In the genomic region with DNA sequence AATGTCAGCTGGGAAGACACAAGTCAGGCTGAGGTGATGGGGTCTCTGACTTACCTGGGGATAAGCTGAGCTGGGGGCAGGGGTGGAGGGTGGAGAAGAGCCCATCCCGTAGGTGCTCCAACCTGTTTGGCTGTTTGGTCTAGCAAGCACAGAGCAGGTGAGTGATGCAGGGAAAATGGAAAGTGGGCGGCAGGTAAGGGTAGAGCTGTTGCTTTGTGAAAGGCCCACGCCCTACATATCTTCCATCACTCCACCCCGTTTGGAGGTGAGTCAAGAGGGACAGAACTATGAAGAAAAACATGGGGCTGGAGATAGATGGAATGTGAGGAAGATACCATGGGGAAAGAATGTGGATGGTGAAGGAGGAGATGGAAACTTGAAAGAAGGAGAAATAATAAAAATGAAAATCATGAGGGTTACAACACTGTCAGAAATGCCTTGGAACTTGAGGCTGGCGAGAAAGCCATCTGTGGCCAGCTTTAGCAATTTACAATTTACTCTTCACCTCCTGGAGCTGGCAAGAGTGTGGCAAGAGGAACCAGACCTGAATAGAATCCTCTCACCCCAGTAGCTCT, we compare ENCODE assay signal across 17 cellular contexts. TPM values are rescaled to one million over a fixed set of nuclear protein-coding genes. Genes with fewer than 3 reads are reported as not detected.
"Had no signal": no experiment of that assay in that cellular context is flagged by ENCODE, and none has a peak within 500 bp of the region (broad histone marks: within the 10 kb centered on the region; RNA-seq: fewer than 3 reads in every experiment).

No MANE protein-coding gene starts in this region.

- H3K79me2 ChIP-seq: parathyroid adenoma had no signal

- DNase-seq: activated CD4-positive, alpha-beta T cell treated with anti-CD3 and anti-CD28 coated beads, Interleukin-2, amount 50 U/mL, for 48 hours; activated naive CD4-positive, alpha-beta T cell treated with anti-CD3 and anti-CD28 coated beads, Interleukin-2, amount 10 ng/mL, durations not matched to agents 7 days and 5 days; activated T-cell treated with anti-CD3 and anti-CD28 coated beads, Interleukin-2, amount 50 U/mL, for 1 hour; foreskin melanocyte; immature natural killer cell; left cardiac atrium; naive thymus-derived CD8-positive, alpha-beta T cell; stimulated activated naive CD4-positive, alpha-beta T cell; transverse colon; WERI-Rb-1 had no signal

- H3K36me3 ChIP-seq: transverse colon, WERI-Rb-1 had no signal

- H3K27ac ChIP-seq: neutrophil, parathyroid adenoma, transverse colon, WERI-Rb-1 had no signal

- H3K27me3 ChIP-seq: transverse colon had no signal

- H2AFZ ChIP-seq: parathyroid adenoma had no signal

- H3K4me3 ChIP-seq: transverse colon had no signal

- H3K9ac ChIP-seq: parathyroid adenoma had no signal

- H3K9me3 ChIP-seq: neutrophil, transverse colon had no signal

RNA-seq across cellular contexts. Expression of a gene that starts 1.3 kb away (rescaled TPM):
- total RNA-seq: activated T-helper 2 cell treated with anti-CD3 and anti-CD28 coated beads, Interferon-gamma antibody, Interleukin-2, Interleukin-4, amounts not matched to agents 10 μg/mL and 5 μg/mL and 100 μg/mL, durations not matched to agents 14 hours and 24 hours and 36 hours; cardiac septum; left cardiac atrium; mucosa of gallbladder; naive thymus-derived CD8-positive, alpha-beta T cell; subcutaneous adipose tissue; transverse colon had no signal
- polyA plus RNA-seq: immature natural killer cell; naive thymus-derived CD8-positive, alpha-beta T cell had no signal

RNA-seq across cellular contexts. Expression of a gene that starts 2.9 kb away (rescaled TPM):
- total RNA-seq: activated T-helper 2 cell treated with anti-CD3 and anti-CD28 coated beads, Interferon-gamma antibody, Interleukin-2, Interleukin-4, amounts not matched to agents 10 μg/mL and 5 μg/mL and 100 μg/mL, durations not matched to agents 14 hours and 24 hours and 36 hours had no signal

RNA-seq across cellular contexts. Expression of a gene that starts 5.1 kb away (rescaled TPM):
- total RNA-seq: activated T-helper 2 cell treated with anti-CD3 and anti-CD28 coated beads, Interferon-gamma antibody, Interleukin-2, Interleukin-4, amounts not matched to agents 10 μg/mL and 5 μg/mL and 100 μg/mL, durations not matched to agents 14 hours and 24 hours and 36 hours; cardiac septum; left cardiac atrium; mucosa of gallbladder; naive thymus-derived CD8-positive, alpha-beta T cell; subcutaneous adipose tissue; transverse colon had no signal
- polyA plus RNA-seq: adipose tissue; immature natural killer cell; naive thymus-derived CD8-positive, alpha-beta T cell had no signal

RNA-seq across cellular contexts. Expression of a gene that starts 13.6 kb away (rescaled TPM):
- total RNA-seq: activated T-helper 2 cell treated with anti-CD3 and anti-CD28 coated beads, Interferon-gamma antibody, Interleukin-2, Interleukin-4, amounts not matched to agents 10 μg/mL and 5 μg/mL and 100 μg/mL, durations not matched to agents 14 hours and 24 hours and 36 hours; cardiac septum; left cardiac atrium; mucosa of gallbladder; naive thymus-derived CD8-positive, alpha-beta T cell; subcutaneous adipose tissue; transverse colon had no signal
- polyA plus RNA-seq: naive thymus-derived CD8-positive, alpha-beta T cell had no signal
